9 cellular contexts compared by ENCODE assay signal in the genomic region with DNA sequence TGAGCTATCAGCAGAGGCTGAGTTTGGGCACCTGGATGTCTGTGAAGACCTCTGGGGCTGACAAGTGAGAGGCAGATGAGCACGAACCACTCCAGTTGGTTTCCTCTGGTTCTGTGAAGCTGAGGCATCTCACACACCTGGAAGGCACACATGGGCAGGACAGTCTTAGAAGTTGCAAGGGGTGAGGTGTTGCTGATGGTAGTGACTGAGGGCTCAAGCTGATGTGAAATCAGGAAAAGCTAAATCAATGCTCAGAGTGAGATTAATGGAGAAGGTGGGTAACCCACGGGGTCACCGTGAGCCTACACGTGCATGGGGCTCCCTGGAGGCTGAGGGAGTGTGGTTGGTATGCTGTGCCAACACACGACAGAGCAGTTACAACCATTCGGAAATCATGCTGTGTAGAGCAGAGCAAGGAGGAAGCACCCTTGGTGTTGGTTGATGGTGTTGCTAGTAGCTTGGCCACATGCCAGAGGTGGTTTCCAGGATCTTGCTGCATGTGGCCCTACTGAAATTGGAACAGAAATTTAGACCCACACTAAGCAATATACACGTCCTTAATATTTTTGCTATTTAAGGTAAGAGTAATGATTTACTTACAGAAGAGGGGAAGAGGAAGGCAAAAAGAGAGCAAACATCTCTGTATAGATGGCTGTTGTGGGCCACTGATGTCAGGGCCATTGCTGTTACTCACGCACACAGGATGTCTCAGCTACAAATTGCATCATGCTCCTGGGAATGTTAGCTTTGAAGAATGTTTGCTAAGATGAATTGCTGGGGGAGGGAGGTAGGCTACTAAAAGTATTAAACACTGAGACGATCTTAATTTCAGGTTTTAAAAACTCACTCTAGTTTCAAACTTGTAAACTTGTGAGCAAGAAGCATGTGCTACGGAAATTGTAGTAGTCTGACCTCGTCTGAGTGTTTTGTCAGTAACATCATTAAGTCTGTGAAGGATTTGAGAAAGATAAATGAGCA.
DNase-seq lines count a peak whose midpoint lies in the region; ATAC-seq and TF ChIP-seq lines count a peak whose summit lies in the region.
"Had no signal": no experiment of that assay in that cellular context is flagged by ENCODE, and none has a peak within 500 bp of the region (broad histone marks: within the 10 kb centered on the region; RNA-seq: fewer than 3 reads in every experiment).

No MANE protein-coding gene starts in this region.

- no peaks in the 10 kb centered on the region for H3K27me3 ChIP-seq in right atrium auricular region
- no peaks in the 10 kb centered on the region for H3K27me3 ChIP-seq in HL-60 (ENCODE audit: insufficient read depth, poor library complexity, severe bottlenecking)
- H3K27me3 ChIP-seq in left lung, result no peaks in the 10 kb centered on the region

- H3K36me3 ChIP-seq in right atrium auricular region (no peaks in the 10 kb centered on the region), left lung (no peaks in the 10 kb centered on the region)

- ATAC-seq in Right ventricle myocardium superior (ENCODE audit: poor library complexity) (peak; percentile 83), left lung (peak; percentile 23)

- TF ChIP-seq CTCF in right atrium auricular region (IDR thresholded peaks at IDR 0.05) (no peak), HL-60 (IDR thresholded peaks at IDR 0.05; ENCODE audit: insufficient read depth, low read length) (no peak), left lung (IDR thresholded peaks at IDR 0.05) (no peak)

- H3K4me3 ChIP-seq in right atrium auricular region, result no peak overlapping the region
- H3K4me3 ChIP-seq in HL-60 (replicated peaks; ENCODE audit: insufficient read depth, low read length), result no peak overlapping the region
- no peak overlapping the region for H3K4me3 ChIP-seq in left lung

- intact Hi-C loops in Right ventricle myocardium superior (cut with DNase I) (no loop called here), left lung (cut with DNase I) (loop anchor here in 1 of 2 donors (10.0 kb wide), 1 partner anchor 202 kb away; no protein-coding TSS in a partner anchor), posterior vena cava (cut with DNase I) (loop anchor here in 1 of 2 donors (2.0 to 5.0 kb wide), 2 partner anchors 20 to 269 kb away; no protein-coding TSS in a partner anchor)

- H3K27ac ChIP-seq in right atrium auricular region, result no peak overlapping the region
- H3K27ac ChIP-seq in HL-60 (replicated peaks), result peak overlapping the region; percentile 44; the same call in 1 of the 2 replicates
- H3K27ac ChIP-seq in left lung, result peak overlapping the region in 1 of 2 donors; percentile 6

- H3K4me1 ChIP-seq in right atrium auricular region (peaks cover 0 to 8% of the 10 kb centered on the region in 2 donors), left lung (peaks cover 7 to 12% of the 10 kb centered on the region in 2 donors)

- H3K9me3 ChIP-seq in right atrium auricular region, result no peaks in the 10 kb centered on the region
- H3K9me3 ChIP-seq in left lung, result no peaks in the 10 kb centered on the region

- DNase-seq in Right ventricle myocardium superior (peak; percentile 52), right atrium auricular region (ENCODE audit: low spot score) (no peak), HL-60 (ENCODE audit: low read depth in 1 of 2, low spot score in 1 of 2) (peak; percentile 66 to 70), amniotic stem cell (lab: John Stamatoyannopoulos, UW) (peak; percentile 39), left lung (peak in 1 of 2 donors; percentile 47), NCI-H82 (lab: John Stamatoyannopoulos, UW) (no peak), posterior vena cava (ENCODE audit: low spot score) (no peak)
- no peak for DNase-seq in activated CD8-positive, alpha-beta memory T cell treated with anti-CD3 and anti-CD28 coated beads, Interleukin-2, amount 50 U/mL, for 48 hours
- DNase-seq: activated T-cell treated with anti-CD3 and anti-CD28 coated beads, Interleukin-2, amount 50 U/mL, for 4 hours had no signal

Comparison
In these comparisons a context has a peak if more than half of its experiments do, and no peak if none do; other contexts are left out.
1. DNase-seq: peak in Right ventricle myocardium superior (single experiment), HL-60 (2 of 2) and amniotic stem cell (single experiment); none in right atrium auricular region (single experiment), NCI-H82 (single experiment), activated CD8-positive, alpha-beta memory T cell treated with anti-CD3 and anti-CD28 coated beads, Interleukin-2, amount 50 U/mL, for 48 hours (single experiment) and posterior vena cava (single experiment).